Comparison of ENCODE assay signal across 8 cellular contexts in the genomic region with DNA sequence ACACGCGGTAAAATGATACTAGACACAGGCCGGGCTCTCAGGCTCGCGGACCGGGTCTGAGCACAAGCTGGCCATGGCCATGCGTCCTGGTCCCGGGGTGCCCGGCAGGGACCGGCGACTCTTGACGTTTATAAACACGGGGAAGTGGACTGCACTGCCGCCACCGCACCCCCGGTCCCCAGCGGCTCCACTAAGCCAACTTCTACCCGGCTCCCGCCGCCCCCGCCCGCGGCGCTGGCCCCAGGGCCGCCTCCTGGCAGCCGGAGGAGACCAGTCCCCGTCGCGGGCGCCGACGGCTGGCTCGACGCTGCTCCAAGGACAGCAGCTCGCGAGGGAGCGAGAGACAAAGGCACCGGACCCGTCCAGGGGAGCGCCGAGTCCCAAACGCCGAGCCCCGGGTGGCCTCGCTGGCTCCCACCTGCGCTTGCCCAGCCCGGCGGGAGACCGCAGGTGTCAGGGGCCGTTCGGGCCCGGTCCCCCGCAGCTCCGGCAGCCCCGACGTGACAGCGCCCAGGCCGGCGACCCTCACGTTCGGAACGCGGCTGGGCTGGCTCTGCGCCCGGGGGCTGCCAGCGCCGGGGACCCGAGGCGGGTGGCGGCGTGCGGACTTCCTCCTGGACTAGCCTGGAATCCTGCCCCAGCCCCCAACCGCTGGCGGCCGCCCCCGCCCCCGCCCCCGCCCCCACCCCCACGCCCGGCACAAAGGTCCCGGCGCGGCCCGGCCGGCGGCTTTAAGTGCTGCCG. TPM values are rescaled to one million over a fixed set of nuclear protein-coding genes. Genes with fewer than 3 reads are reported as not detected.
DNase-seq lines count a peak whose midpoint lies in the region; ATAC-seq and TF ChIP-seq lines count a peak whose summit lies in the region.

No MANE protein-coding gene starts in this region.

- H2AFZ ChIP-seq in GM23248 (no peak overlapping the region), neural progenitor cell (replicated peaks) (no peak overlapping the region)

- H3K27me3 ChIP-seq in GM23248 (replicated peaks; ENCODE audit: insufficient read depth) (no peaks in the 10 kb centered on the region), foreskin keratinocyte (no peaks in the 10 kb centered on the region), neural progenitor cell (no peaks in the 10 kb centered on the region), vagina (no peaks in the 10 kb centered on the region)

- peak overlapping the region; percentile 81 for H3K4me3 Mint-ChIP-seq in activated T-helper 2 cell treated with anti-CD3 and anti-CD28 coated beads, Interferon-gamma antibody, Interleukin-2, Interleukin-4, amounts not matched to agents 10 μg/mL and 5 μg/mL and 100 μg/mL, durations not matched to agents 14 hours and 24 hours and 36 hours (ENCODE audit: low read depth)
- peak overlapping the region; percentile 90 for H3K4me3 Mint-ChIP-seq in neural progenitor cell

- peak; percentile 16 for ATAC-seq in foreskin keratinocyte

- H3K36me3 ChIP-seq in GM23248 (ENCODE audit: low read depth) (peaks cover 28% of the 10 kb centered on the region), neural progenitor cell (no peaks in the 10 kb centered on the region), vagina (no peaks in the 10 kb centered on the region)

- H3K9me3 ChIP-seq in GM23248 (ENCODE audit: low read depth) = no peaks in the 10 kb centered on the region
- H3K9me3 ChIP-seq in neural progenitor cell (ENCODE audit: low read depth) = no peaks in the 10 kb centered on the region
- no peaks in the 10 kb centered on the region for H3K9me3 ChIP-seq in vagina

- in situ Hi-C loops in GM23248 (cut with MboI) = no loop called here

- TF ChIP-seq POLR2A in vagina (IDR thresholded peaks at IDR 0.05) = no peak

- H3K4me2 ChIP-seq in GM23248 (ENCODE audit: unreplicated experiment) (peak overlapping the region; percentile 96), neural progenitor cell (peak overlapping the region; percentile 99)

- peak overlapping the region; percentile 84 for H3K4me3 ChIP-seq in GM23248
- H3K4me3 ChIP-seq in LNCaP clone FGC (ENCODE audit: low read depth, low read length) = peak overlapping the region; percentile 88
- peak overlapping the region; percentile 82 for H3K4me3 ChIP-seq in neural progenitor cell
- peak overlapping the region; percentile 86 to 100 for H3K4me3 ChIP-seq in vagina

- intact Hi-C loops in activated T-helper 2 cell treated with anti-CD3 and anti-CD28 coated beads, Interferon-gamma antibody, Interleukin-2, Interleukin-4, amounts not matched to agents 10 μg/mL and 5 μg/mL and 100 μg/mL, durations not matched to agents 14 hours and 24 hours and 36 hours (cut with micrococcal nuclease) = loop anchor here (2.0 to 5.0 kb wide), 3 partner anchors 180 to 579 kb away; a partner anchor contains a TSS
- intact Hi-C loops in vagina (cut with DNase I) = loop anchor here (2.0 kb wide), 1 partner anchor 47 kb away; no protein-coding TSS in a partner anchor

- no peaks in the 10 kb centered on the region for H3K9me3 Mint-ChIP-seq in activated T-helper 2 cell treated with anti-CD3 and anti-CD28 coated beads, Interferon-gamma antibody, Interleukin-2, Interleukin-4, amounts not matched to agents 10 μg/mL and 5 μg/mL and 100 μg/mL, durations not matched to agents 14 hours and 24 hours and 36 hours
- H3K9me3 Mint-ChIP-seq in neural progenitor cell = no peaks in the 10 kb centered on the region

- DNase-seq in ELF-1 (ENCODE audit: low read depth, low spot score) = peak; percentile 68
- DNase-seq in GM23248 = peak; percentile 80
- no peak for DNase-seq in LNCaP clone FGC (ENCODE audit: low read depth)
- DNase-seq in activated T-helper 2 cell treated with anti-CD3 and anti-CD28 coated beads, Interferon-gamma antibody, Interleukin-2, Interleukin-4, amounts not matched to agents 10 μg/mL and 5 μg/mL and 100 μg/mL, durations not matched to agents 14 hours and 24 hours and 36 hours (ENCODE audit: low spot score) = peak; percentile 26
- DNase-seq in foreskin keratinocyte = no peak
- peak; percentile 79 for DNase-seq in neural progenitor cell (ENCODE audit: low spot score)
- DNase-seq in vagina (ENCODE audit: extremely low spot score in 2 of 2) = peak in 1 of 2 donors; percentile 89
- no peak for DNase-seq in superior temporal gyrus (ENCODE audit: extremely low spot score)

- peaks cover 10% of the 10 kb centered on the region for H3K36me3 Mint-ChIP-seq in activated T-helper 2 cell treated with anti-CD3 and anti-CD28 coated beads, Interferon-gamma antibody, Interleukin-2, Interleukin-4, amounts not matched to agents 10 μg/mL and 5 μg/mL and 100 μg/mL, durations not matched to agents 14 hours and 24 hours and 36 hours (ENCODE audit: low read depth)
- H3K36me3 Mint-ChIP-seq in neural progenitor cell = peaks cover 2% of the 10 kb centered on the region

- peak overlapping the region; percentile 97 for H3K9ac ChIP-seq in GM23248
- peak overlapping the region; percentile 62 for H3K9ac ChIP-seq in neural progenitor cell

- no peaks in the 10 kb centered on the region for H3K27me3 Mint-ChIP-seq in activated T-helper 2 cell treated with anti-CD3 and anti-CD28 coated beads, Interferon-gamma antibody, Interleukin-2, Interleukin-4, amounts not matched to agents 10 μg/mL and 5 μg/mL and 100 μg/mL, durations not matched to agents 14 hours and 24 hours and 36 hours (ENCODE audit: low read depth)
- peaks cover 3% of the 10 kb centered on the region for H3K27me3 Mint-ChIP-seq in neural progenitor cell (ENCODE audit: insufficient read depth, low read depth)

- no peaks in the 10 kb centered on the region for H3K9me2 ChIP-seq in GM23248 (ENCODE audit: insufficient read depth)

- no peak for TF ChIP-seq CTCF in LNCaP clone FGC (IDR thresholded peaks at IDR 0.05; ENCODE audit: control insufficient read depth, extremely low read depth, insufficient read depth)
- no peak for TF ChIP-seq CTCF in foreskin keratinocyte (conservative IDR thresholded peaks at IDR 0.05)
- TF ChIP-seq CTCF in neural progenitor cell (IDR thresholded peaks at IDR 0.05) = no peak
- no peak for TF ChIP-seq CTCF in vagina (IDR thresholded peaks at IDR 0.05)

- H3K4me1 ChIP-seq in GM23248 (ENCODE audit: insufficient read depth) (peaks cover 52% of the 10 kb centered on the region), foreskin keratinocyte (peaks cover 24% of the 10 kb centered on the region), neural progenitor cell (peaks cover 43% of the 10 kb centered on the region), vagina (peaks cover 74% of the 10 kb centered on the region)

- peaks cover 82% of the 10 kb centered on the region for H3F3A ChIP-seq in GM23248 (ENCODE audit: insufficient read depth)
- H3F3A ChIP-seq in neural progenitor cell (ENCODE audit: low read depth) = peaks cover 16% of the 10 kb centered on the region

- WGBS in GM23248 (ENCODE audit: low coverage in 1 of 2, low lambda C conversion rate in 2 of 2, missing lambda C conversion rate in 2 of 2), 2 experiments = 1 to 2% methylated on average over 57 to 64 of the region's 87 CpGs

- H3K79me2 ChIP-seq in GM23248 (ENCODE audit: insufficient read depth) (peaks cover 80% of the 10 kb centered on the region), neural progenitor cell (ENCODE audit: low read depth) (peaks cover 72% of the 10 kb centered on the region)

- peak overlapping the region; percentile 73 for H3K27ac Mint-ChIP-seq in activated T-helper 2 cell treated with anti-CD3 and anti-CD28 coated beads, Interferon-gamma antibody, Interleukin-2, Interleukin-4, amounts not matched to agents 10 μg/mL and 5 μg/mL and 100 μg/mL, durations not matched to agents 14 hours and 24 hours and 36 hours
- peak overlapping the region; percentile 77 for H3K27ac Mint-ChIP-seq in neural progenitor cell

- H4K20me1 ChIP-seq in GM23248 (ENCODE audit: insufficient read depth) = peaks cover 36% of the 10 kb centered on the region
- peaks cover 51% of the 10 kb centered on the region for H4K20me1 ChIP-seq in neural progenitor cell (ENCODE audit: low read depth)

- peak overlapping the region; percentile 96 for H3K27ac ChIP-seq in GM23248
- peak overlapping the region; percentile 97 for H3K27ac ChIP-seq in foreskin keratinocyte
- peak overlapping the region; percentile 97 for H3K27ac ChIP-seq in neural progenitor cell
- H3K27ac ChIP-seq in vagina = peak overlapping the region; percentile 92

- H3K4me1 Mint-ChIP-seq in activated T-helper 2 cell treated with anti-CD3 and anti-CD28 coated beads, Interferon-gamma antibody, Interleukin-2, Interleukin-4, amounts not matched to agents 10 μg/mL and 5 μg/mL and 100 μg/mL, durations not matched to agents 14 hours and 24 hours and 36 hours (ENCODE audit: low read depth) = peaks cover 50% of the 10 kb centered on the region
- peaks cover 53% of the 10 kb centered on the region for H3K4me1 Mint-ChIP-seq in neural progenitor cell

RNA-seq across cellular contexts. Expression of a gene that starts 0.5 kb away (rescaled TPM):
- 5,235 and 7,382 TPM in 2 replicates for total RNA-seq in GM23248 (2014; rRNA removed; shearing (Covaris generic))
- 3,297 and 3,318 TPM in 2 replicates for polyA plus RNA-seq in GM23248 (2016; fragmentation: Nextera tagmentation; extraction: Ambion mirVana)
- total RNA-seq in activated T-helper 2 cell treated with anti-CD3 and anti-CD28 coated beads, Interferon-gamma antibody, Interleukin-2, Interleukin-4, amounts not matched to agents 10 μg/mL and 5 μg/mL and 100 μg/mL, durations not matched to agents 14 hours and 24 hours and 36 hours = 77.8 and 78.7 TPM in 2 replicates
- total RNA-seq in foreskin keratinocyte = 897 and 1,100 TPM in 2 replicates
- 321 and 351 TPM in 2 replicates for polyA plus RNA-seq in foreskin keratinocyte
- 229 and 358 TPM in 2 replicates for total RNA-seq in neural progenitor cell (ENCODE audit: low replicate concordance)
- total RNA-seq in vagina = 193 TPM

Comparison
In these comparisons a context has a peak if more than half of its experiments do, and no peak if none do; other contexts are left out.
1. DNase-seq: peak in ELF-1 (single experiment), GM23248 (single experiment), activated T-helper 2 cell treated with anti-CD3 and anti-CD28 coated beads, Interferon-gamma antibody, Interleukin-2, Interleukin-4, amounts not matched to agents 10 μg/mL and 5 μg/mL and 100 μg/mL, durations not matched to agents 14 hours and 24 hours and 36 hours (single experiment) and neural progenitor cell (single experiment); none in LNCaP clone FGC (single experiment), foreskin keratinocyte (0 of 2) and superior temporal gyrus (single experiment).
2. Peak in every context shown above with its lines, with median percentiles within 50 percentile points of each other: H3K27ac ChIP-seq and H3K4me3 ChIP-seq.